ENCODE assay signal across 8 cellular contexts in the genomic region with DNA sequence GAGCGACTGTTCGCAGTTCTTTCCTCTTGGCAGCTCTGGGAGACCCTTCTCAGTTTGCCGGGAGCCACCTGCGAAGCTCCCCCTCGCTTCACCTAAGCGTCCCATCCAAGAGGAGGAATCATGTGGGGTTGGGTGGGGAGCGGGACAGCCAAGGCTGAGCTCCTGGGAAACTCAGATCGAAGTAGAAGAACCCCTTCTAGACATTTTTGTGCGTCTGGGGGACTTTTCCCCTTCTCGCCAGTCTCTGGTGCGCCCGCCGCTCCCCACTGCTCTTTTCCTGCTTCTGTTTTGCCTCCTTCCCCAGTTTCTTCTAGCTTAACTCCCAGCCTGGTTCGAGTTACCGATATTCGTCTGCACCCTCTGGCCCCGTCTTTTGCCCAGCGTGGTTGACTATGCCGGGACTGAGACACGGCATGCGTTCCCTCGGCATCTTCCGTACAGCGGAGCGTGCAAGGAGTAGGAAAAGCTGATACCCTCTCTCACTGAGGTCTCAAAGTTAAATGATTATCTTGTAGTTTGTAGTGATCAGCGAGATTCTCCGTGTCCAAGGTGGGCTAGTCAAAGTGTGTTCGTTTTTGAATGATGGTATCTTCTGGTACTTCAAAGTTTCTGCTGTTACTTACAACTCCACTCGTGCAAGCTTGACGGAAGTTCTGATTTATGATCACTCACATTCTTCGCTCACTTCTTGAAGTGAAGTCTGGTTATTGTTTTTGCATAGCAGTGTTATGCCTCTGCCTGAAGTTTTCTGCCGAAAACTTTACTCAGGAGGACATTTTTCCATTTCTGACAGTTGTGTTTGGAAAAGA. TPM values are rescaled to one million over a fixed set of nuclear protein-coding genes. Genes with fewer than 3 reads are reported as not detected.
DNase-seq lines count a peak whose midpoint lies in the region; ATAC-seq and TF ChIP-seq lines count a peak whose summit lies in the region.

No MANE protein-coding gene starts in this region.

- no peaks in the 10 kb centered on the region for H3K27me3 ChIP-seq in BE2C
- H3K27me3 ChIP-seq in hepatocyte: no peaks in the 10 kb centered on the region

- H3K4me2 ChIP-seq in hepatocyte: peak overlapping the region; percentile 77

- DNase-seq in BE2C (peak; percentile 44), GM19238 (ENCODE audit: insufficient read length, low spot score) (peak; percentile 2), SKM-1 treated with dmso at 0.1 percent for 144 hours (lab: John Stamatoyannopoulos, UW; ENCODE audit: unreplicated experiment) (peak; percentile 8), anterior cingulate cortex (lab: John Stamatoyannopoulos, UW) (peak in 39 of 58 donors; percentile 9 to 70 (median 39)), hepatocyte (ENCODE audit: low spot score) (peak; percentile 56), renal cortical epithelial cell (ENCODE audit: low read depth) (peak; percentile 42), NCI-H1048 (lab: John Stamatoyannopoulos, UW) (no peak)

- H2AFZ ChIP-seq in hepatocyte: peak overlapping the region; percentile 88

- H3K4me3 ChIP-seq in BE2C (ENCODE audit: low read depth, low read length) (peak overlapping the region; percentile 97), hepatocyte (peak overlapping the region; percentile 63)

- TF ChIP-seq CTCF in BE2C (IDR thresholded peaks at IDR 0.05; ENCODE audit: low read depth, low read length) (no peak), hepatocyte (IDR thresholded peaks at IDR 0.05; ENCODE audit: poor library complexity) (no peak)

- H3K27ac ChIP-seq in hepatocyte: peak overlapping the region; percentile 96

- ATAC-seq in HG03520 (IDR thresholded peaks at IDR 0.05; ENCODE audit: unreplicated experiment): peak; percentile 22

- no peaks in the 10 kb centered on the region for H3K9me2 ChIP-seq in hepatocyte (replicated peaks; ENCODE audit: insufficient read depth)

- under 1% methylated on average over 32 of the region's 32 CpGs for WGBS in hepatocyte (ENCODE audit: low lambda C conversion rate, missing lambda C conversion rate)

- H3K36me3 ChIP-seq in BE2C (no peaks in the 10 kb centered on the region), hepatocyte (replicated peaks; ENCODE audit: insufficient read depth, low read depth) (no peaks in the 10 kb centered on the region)

- H4K20me1 ChIP-seq in hepatocyte (ENCODE audit: insufficient read depth, poor library complexity, severe bottlenecking): no peaks in the 10 kb centered on the region

- no peaks in the 10 kb centered on the region for H3K9me3 ChIP-seq in BE2C
- H3K9me3 ChIP-seq in hepatocyte (ENCODE audit: low read depth): no peaks in the 10 kb centered on the region

- peaks cover 73% of the 10 kb centered on the region for H3K79me2 ChIP-seq in hepatocyte

- H3K4me1 ChIP-seq in BE2C (no peaks in the 10 kb centered on the region), hepatocyte (ENCODE audit: insufficient read depth) (peaks cover 9% of the 10 kb centered on the region)

RNA-seq across cellular contexts. Expression of a gene that starts 0.7 kb away (rescaled TPM):
- polyA plus RNA-seq in BE2C (2012; ENCODE audit: insufficient read depth, insufficient read length, low read depth): 13.3 TPM
- total RNA-seq in hepatocyte (10.0 and 12.7 TPM in 2 replicates), renal cortical epithelial cell (5.7 and 10.0 TPM in 2 replicates)
- polyA plus RNA-seq in hepatocyte: 10.3 and 12.9 TPM in 2 replicates

RNA-seq across cellular contexts. Expression of a gene that starts 1.1 kb away (rescaled TPM):
- 83.2 TPM for polyA plus RNA-seq in BE2C (2012; ENCODE audit: insufficient read depth, insufficient read length, low read depth)
- 44.3 and 46.5 TPM in 2 replicates for total RNA-seq in hepatocyte
- 21.7 TPM in 2 replicates for polyA plus RNA-seq in hepatocyte
- total RNA-seq in renal cortical epithelial cell: 17.7 and 76.6 TPM in 2 replicates
